ENCODE assay signal across 16 cellular contexts in the genomic region with DNA sequence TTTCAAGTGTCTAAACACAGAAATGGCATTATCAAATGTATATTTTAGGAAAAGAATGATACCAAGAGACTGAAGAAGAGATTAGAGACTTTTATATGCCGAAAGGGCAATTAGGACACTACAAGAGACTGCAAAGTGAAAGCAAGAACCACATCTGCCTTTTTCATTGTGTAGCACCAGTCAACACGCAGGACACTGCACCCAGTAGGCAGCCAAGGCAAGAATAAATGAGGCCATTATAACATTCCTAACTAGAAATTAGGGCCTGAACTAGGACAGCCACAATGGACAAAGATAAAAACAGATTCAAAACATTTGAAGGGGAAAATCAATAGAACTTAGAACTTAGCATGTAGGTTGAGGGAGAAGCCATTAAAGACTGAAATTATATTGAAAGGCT.
"Had no signal": no experiment of that assay in that cellular context is flagged by ENCODE, and none has a peak within 500 bp of the region (broad histone marks: within the 10 kb centered on the region; RNA-seq: fewer than 3 reads in every experiment).

No MANE protein-coding gene starts in this region.

- H3K4me3 ChIP-seq: breast epithelium, left lung, ovary, tibial nerve, uterus had no signal

- DNase-seq: activated CD4-positive, CD25-positive, alpha-beta regulatory T cell treated with anti-CD3 and anti-CD28 coated beads, Interleukin-2, amount 50 U/mL, for 72 hours; activated CD8-positive, alpha-beta memory T cell treated with anti-CD3 and anti-CD28 coated beads for 24 hours; activated CD8-positive, alpha-beta memory T cell treated with anti-CD3 and anti-CD28 coated beads, Interleukin-2, amount 50 U/mL, for 48 hours; activated effector memory CD4-positive, alpha-beta T cell treated with Interleukin-2 at 50 U/mL for 16 hours; activated T-cell treated with anti-CD3 and anti-CD28 coated beads, Interleukin-2, amount 50 U/mL, for 48 hours; dermis blood vessel endothelial cell; kidney; left lung; naive thymus-derived CD4-positive, alpha-beta T cell; ovary; stimulated activated naive CD4-positive, alpha-beta T cell; T-helper 1 cell; uterus had no signal

- H3K36me3 ChIP-seq: breast epithelium, ovary, uterus had no signal

- H3K4me1 ChIP-seq: breast epithelium, left lung, tibial nerve, uterus had no signal

- H3K9me3 ChIP-seq: breast epithelium, left lung, ovary, tibial nerve, uterus had no signal

- H3K27me3 ChIP-seq: breast epithelium, left lung, ovary, tibial nerve, uterus had no signal

- ATAC-seq: left lung; naive thymus-derived CD4-positive, alpha-beta T cell had no signal

- H3K27ac ChIP-seq: breast epithelium, left lung, ovary, tibial nerve, uterus, VCaP had no signal
